ENCODE assay signal across 13 cellular contexts in genomic region chr22:24445481-24446290, GRCh38. TPM values are rescaled to one million over a fixed set of nuclear protein-coding genes. Genes with fewer than 3 reads are reported as not detected.
DNase-seq lines count a peak whose midpoint lies in the region; ATAC-seq and TF ChIP-seq lines count a peak whose summit lies in the region.
"Had no signal": no experiment of that assay in that cellular context is flagged by ENCODE, and none has a peak within 500 bp of the region (broad histone marks: within the 10 kb centered on the region; RNA-seq: fewer than 3 reads in every experiment).

No MANE protein-coding gene starts in this region.

- POLR2A ChIA-PET in HCT116 (lab: Charles Lee), result no interaction called here
- POLR2A ChIA-PET in activated CD8-positive, alpha-beta T cell treated with anti-CD3 and anti-CD28 coated beads for 36 hours (lab: Charles Lee), result interaction anchor here (1.6 to 3.6 kb wide), 4 partner anchors 10 to 18 kb away, joined by 3 to 21 read pairs (median 6); partner anchors contain the start of gene ADORA2A

- peaks cover 25% of the 10 kb centered on the region for H3K36me3 Mint-ChIP-seq in CD4-positive, CD25-positive, alpha-beta regulatory T cell
- H3K36me3 Mint-ChIP-seq in activated CD8-positive, alpha-beta T cell treated with anti-CD3 and anti-CD28 coated beads for 36 hours (ENCODE audit: low read depth), result peaks cover 32% of the 10 kb centered on the region

- no peak for TF ChIP-seq RAD21 in HCT116 (IDR thresholded peaks at IDR 0.05; ENCODE audit: low read depth)

- intact Hi-C loops in HCT116 (cut with micrococcal nuclease), result no loop called here
- intact Hi-C loops in activated CD8-positive, alpha-beta T cell treated with anti-CD3 and anti-CD28 coated beads for 36 hours (cut with micrococcal nuclease), result no loop called here

- no peak overlapping the region for H3K27ac ChIP-seq in CD4-positive, CD25-positive, alpha-beta regulatory T cell (ENCODE audit: insufficient read depth, low read length, poor library complexity, severe bottlenecking)
- no peak overlapping the region for H3K27ac ChIP-seq in HCT116 (ENCODE audit: low read depth, low read length)
- H3K27ac ChIP-seq: colonic mucosa, SK-N-MC, stomach had no signal

- RAD21 ChIA-PET in HCT116 (lab: Charles Lee; ENCODE audit: low non-redundant PET in 1 of 2, low total read pairs in 2 of 2, uncharacterized antibody in 2 of 2, unreplicated experiment in 2 of 2), result no interaction called here

- H3K9ac ChIP-seq in HCT116 (ENCODE audit: low read length), result no peak overlapping the region

- H3K4me2 ChIP-seq in HCT116 (ENCODE audit: low read length), result peak overlapping the region; percentile 23; the same call in 1 of the 2 replicates

- ATAC-seq in CD4-positive, CD25-positive, alpha-beta regulatory T cell (ENCODE audit: low read depth in 2 of 2), result peak; percentile 47 to 51
- ATAC-seq in HCT116 (no peak; the same call in 1 of the 2 replicates), GM19455 (IDR thresholded peaks at IDR 0.05; ENCODE audit: unreplicated experiment) (no peak), GM21423 (IDR thresholded peaks at IDR 0.05; ENCODE audit: unreplicated experiment) (no peak)
- peak; percentile 98 for ATAC-seq in activated CD8-positive, alpha-beta T cell treated with anti-CD3 and anti-CD28 coated beads for 36 hours

- H3K9me2 ChIP-seq in HCT116 (ENCODE audit: insufficient read depth), result no peaks in the 10 kb centered on the region

- no peaks in the 10 kb centered on the region for H3K9me3 ChIP-seq in CD4-positive, CD25-positive, alpha-beta regulatory T cell (ENCODE audit: control insufficient read depth in 2 of 2, low read length in 2 of 2)
- no peaks in the 10 kb centered on the region for H3K9me3 ChIP-seq in HCT116 (ENCODE audit: control insufficient read depth in 1 of 2, insufficient read depth in 1 of 2, low read depth in 1 of 2, low read length in 2 of 2)
- H3K9me3 ChIP-seq: colonic mucosa, stomach had no signal

- no peak overlapping the region for H3K4me3 Mint-ChIP-seq in CD4-positive, CD25-positive, alpha-beta regulatory T cell
- no peak overlapping the region for H3K4me3 Mint-ChIP-seq in activated CD8-positive, alpha-beta T cell treated with anti-CD3 and anti-CD28 coated beads for 36 hours

- CTCF ChIA-PET in HCT116 (lab: Charles Lee), result no interaction called here
- CTCF ChIA-PET in activated CD8-positive, alpha-beta T cell treated with anti-CD3 and anti-CD28 coated beads for 36 hours (lab: Charles Lee), result interaction anchor here (0.8 kb wide), 1 partner anchor 10 kb away, joined by 4 read pairs; no protein-coding TSS in a partner anchor

- H2AFZ ChIP-seq in HCT116 (ENCODE audit: low read depth, low read length, poor library complexity, severe bottlenecking), result no peak overlapping the region

- peaks cover 0 to 3% (median 0%) of the 10 kb centered on the region in 7 donors for H3K9me3 Mint-ChIP-seq in CD4-positive, CD25-positive, alpha-beta regulatory T cell
- H3K9me3 Mint-ChIP-seq in activated CD8-positive, alpha-beta T cell treated with anti-CD3 and anti-CD28 coated beads for 36 hours, result no peaks in the 10 kb centered on the region

- no peak for TF ChIP-seq POLR2A in HCT116 (IDR thresholded peaks at IDR 0.05; ENCODE audit: borderline replicate concordance, extremely low read depth, insufficient read depth, insufficient read length)

- peaks cover 13 to 46% (median 28%) of the 10 kb centered on the region in 4 donors for H3K4me1 Mint-ChIP-seq in CD4-positive, CD25-positive, alpha-beta regulatory T cell
- peaks cover 57% of the 10 kb centered on the region for H3K4me1 Mint-ChIP-seq in activated CD8-positive, alpha-beta T cell treated with anti-CD3 and anti-CD28 coated beads for 36 hours (ENCODE audit: low read depth)

- no peak for TF ChIP-seq CTCF in HCT116 (IDR thresholded peaks at IDR 0.05 in 2 of 3, conservative IDR thresholded peaks at IDR 0.05 in 1 of 3; ENCODE audit: borderline replicate concordance in 1 of 3, insufficient read depth in 1 of 3, low read depth in 2 of 3, low read length in 2 of 3)
- no peak for TF ChIP-seq CTCF in activated CD8-positive, alpha-beta T cell treated with anti-CD3 and anti-CD28 coated beads for 36 hours (IDR thresholded peaks at IDR 0.05)

- no peaks in the 10 kb centered on the region for H3K79me2 ChIP-seq in HCT116 (ENCODE audit: insufficient read depth, low read length)

- peak overlapping the region in 2 of 3 donors; percentile 32 to 36 for H3K27ac Mint-ChIP-seq in CD4-positive, CD25-positive, alpha-beta regulatory T cell
- peak overlapping the region; percentile 63 for H3K27ac Mint-ChIP-seq in activated CD8-positive, alpha-beta T cell treated with anti-CD3 and anti-CD28 coated beads for 36 hours

- no peaks in the 10 kb centered on the region for H3K27me3 ChIP-seq in CD4-positive, CD25-positive, alpha-beta regulatory T cell (ENCODE audit: control insufficient read depth, insufficient read depth, low read length)
- H3K27me3 ChIP-seq in HCT116 (ENCODE audit: insufficient read depth, low read length), result no peaks in the 10 kb centered on the region
- H3K27me3 ChIP-seq: colonic mucosa, stomach had no signal

- no TSS peak for BruUV-seq in HCT116 (replicated peaks; lab: Mats Ljungman, UMichigan)

- peaks cover 33% of the 10 kb centered on the region for H3K36me3 ChIP-seq in CD4-positive, CD25-positive, alpha-beta regulatory T cell (ENCODE audit: control insufficient read depth, insufficient read depth, low read length)
- H3K36me3 ChIP-seq in HCT116 (ENCODE audit: control insufficient read depth in 1 of 2, insufficient read depth in 2 of 2, low read length in 2 of 2), result no peaks in the 10 kb centered on the region
- H3K36me3 ChIP-seq: colonic mucosa had no signal

- H3K27me3 Mint-ChIP-seq in CD4-positive, CD25-positive, alpha-beta regulatory T cell, result no peaks in the 10 kb centered on the region
- no peaks in the 10 kb centered on the region for H3K27me3 Mint-ChIP-seq in activated CD8-positive, alpha-beta T cell treated with anti-CD3 and anti-CD28 coated beads for 36 hours

- no peak for DNase-seq in CD4-positive, CD25-positive, alpha-beta regulatory T cell
- DNase-seq in HCT116 (ENCODE audit: low read depth, low spot score), result no peak
- peak; percentile 79 for DNase-seq in activated CD8-positive, alpha-beta T cell treated with anti-CD3 and anti-CD28 coated beads for 36 hours
- DNase-seq in kidney tubule cell (ENCODE audit: low spot score), result peak; percentile 35
- DNase-seq in NCI-H345 treated with DMSO at 0.1 percent for 48 hours (lab: John Stamatoyannopoulos, UW; ENCODE audit: unreplicated experiment), result no peak
- no peak for DNase-seq in DMS 273 treated with DMSO at 0.1 percent for 48 hours (lab: John Stamatoyannopoulos, UW)
- DNase-seq: colonic mucosa, DMS53, NCI-H1105 treated with DMSO at 0.1 percent for 48 hours, stomach had no signal

- no peaks in the 10 kb centered on the region for H4K20me1 ChIP-seq in HCT116 (ENCODE audit: insufficient read depth)

- H3K4me1 ChIP-seq in CD4-positive, CD25-positive, alpha-beta regulatory T cell (ENCODE audit: control insufficient read depth, insufficient read depth, low read length, poor library complexity, severe bottlenecking), result peaks cover 5% of the 10 kb centered on the region
- peaks cover 5 to 10% of the 10 kb centered on the region in 2 experiments for H3K4me1 ChIP-seq in HCT116 (ENCODE audit: control insufficient read depth in 1 of 2, insufficient read depth in 2 of 2, low read length in 2 of 2)
- H3K4me1 ChIP-seq: colonic mucosa, stomach had no signal

- H3K4me3 ChIP-seq in CD4-positive, CD25-positive, alpha-beta regulatory T cell (ENCODE audit: low read depth, low read length), result no peak overlapping the region
- no peak overlapping the region for H3K4me3 ChIP-seq in HCT116 (replicated peaks in 1 of 2; ENCODE audit: low read depth in 1 of 2, low read length in 2 of 2)
- H3K4me3 ChIP-seq: colonic mucosa, SK-N-MC, stomach had no signal

TF ChIP-seq in HCT116, 20 proteins besides CTCF, POLR2A, EP300 and RAD21 (continues in another document):
- TF ChIP-seq SIN3A (IDR thresholded peaks at IDR 0.05; ENCODE audit: low read depth) (no peak), REST (IDR thresholded peaks at IDR 0.05; ENCODE audit: low read depth) (no peak), ZFX (IDR thresholded peaks at IDR 0.05) (no peak), EGR1 (IDR thresholded peaks at IDR 0.05; ENCODE audit: low read depth) (no peak), CEBPB (IDR thresholded peaks at IDR 0.05; ENCODE audit: low read depth) (no peak), EZH2phosphoT487 (IDR thresholded peaks at IDR 0.05; ENCODE audit: borderline replicate concordance) (no peak)

RNA-seq across cellular contexts. Expression of gene ADORA2A, which starts 18.3 kb away (rescaled TPM):
- total RNA-seq in CD4-positive, CD25-positive, alpha-beta regulatory T cell, result 31.2 TPM
- 100 to 1,000 TPM in 1 of 4 donors, 10 to 100 TPM in 3; 88.4 to 101 (median 94.5) TPM for polyA plus RNA-seq in CD4-positive, CD25-positive, alpha-beta regulatory T cell
- 3.6 TPM for total RNA-seq in HCT116 (2021; ENCODE audit: unreplicated experiment)
- polyA plus RNA-seq in HCT116 (2012), result 3.1 and 3.3 TPM in 2 replicates
- total RNA-seq in activated CD8-positive, alpha-beta T cell treated with anti-CD3 and anti-CD28 coated beads for 36 hours, result 10 to 100 TPM; 41.4 to 42.9 TPM

RNA-seq across cellular contexts. Expression of gene UPB1, which starts 49.4 kb away (rescaled TPM):
- 3.8 TPM for total RNA-seq in CD4-positive, CD25-positive, alpha-beta regulatory T cell
- polyA plus RNA-seq in CD4-positive, CD25-positive, alpha-beta regulatory T cell, result not detected
- 0.27 TPM for total RNA-seq in HCT116 (2021; ENCODE audit: unreplicated experiment)
- 0.06 and 0.14 TPM in 2 replicates for polyA plus RNA-seq in HCT116 (2012)
- total RNA-seq in activated CD8-positive, alpha-beta T cell treated with anti-CD3 and anti-CD28 coated beads for 36 hours, result under 1 TPM; 0.16 to 0.49 TPM

Comparison
In these comparisons a context has a peak if more than half of its experiments do, and no peak if none do; other contexts are left out.
1. ATAC-seq: peak in CD4-positive, CD25-positive, alpha-beta regulatory T cell (2 of 2) and activated CD8-positive, alpha-beta T cell treated with anti-CD3 and anti-CD28 coated beads for 36 hours (single experiment); none in HCT116 (single experiment), GM19455 (single experiment) and GM21423 (single experiment).
2. DNase-seq: peak in activated CD8-positive, alpha-beta T cell treated with anti-CD3 and anti-CD28 coated beads for 36 hours (single experiment) and kidney tubule cell (single experiment); none in CD4-positive, CD25-positive, alpha-beta regulatory T cell (0 of 3), HCT116 (single experiment), NCI-H345 treated with DMSO at 0.1 percent for 48 hours (single experiment) and DMS 273 treated with DMSO at 0.1 percent for 48 hours (single experiment).